ENCODE assay signal across 35 cellular contexts in the genomic region with DNA sequence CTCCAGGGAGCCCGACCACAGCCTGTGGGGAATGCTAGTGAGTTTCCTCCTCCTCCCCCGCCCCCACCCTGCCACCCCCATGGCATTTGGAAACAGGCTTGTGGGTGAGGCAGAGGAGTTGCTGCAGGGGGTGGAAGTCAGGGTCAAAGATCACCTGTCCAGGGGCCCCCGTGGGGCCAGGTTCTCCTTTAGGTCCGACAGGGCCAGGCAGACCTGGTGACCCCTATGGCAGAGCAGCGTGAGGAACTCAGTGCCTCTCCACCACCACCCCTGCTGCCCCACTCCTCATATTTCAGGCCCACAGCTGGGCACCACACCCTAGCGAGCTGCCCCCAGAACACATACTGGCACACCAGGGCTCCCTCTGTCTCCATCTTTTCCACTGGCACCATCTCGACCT. TPM values are rescaled to one million over a fixed set of nuclear protein-coding genes. Genes with fewer than 3 reads are reported as not detected.
"Had no signal": no experiment of that assay in that cellular context is flagged by ENCODE, and none has a peak within 500 bp of the region (broad histone marks: within the 10 kb centered on the region; RNA-seq: fewer than 3 reads in every experiment).

No MANE protein-coding gene starts in this region.

- H3K9me3 ChIP-seq: ascending aorta, breast epithelium had no signal

- H3K27me3 Mint-ChIP-seq: activated B cell treated with CpG ODN at 0.5 μM for 24 hours; activated CD8-positive, alpha-beta T cell treated with anti-CD3 and anti-CD28 coated beads for 36 hours; activated naive CD4-positive, alpha-beta T cell treated with anti-CD3 and anti-CD28 coated beads, Interleukin-2, amount 50 U/mL, for 24 hours; activated naive CD8-positive, alpha-beta T cell treated with anti-CD3 and anti-CD28 coated beads, Interleukin-2, amount 10 ng/mL, durations not matched to agents 7 days and 5 days; activated T-helper 17 cell treated with anti-CD3 and anti-CD28 coated beads, Interleukin-2, amount 50 U/mL, for 72 hours; brain; T-helper 17 cell had no signal

- H3K36me3 ChIP-seq: ascending aorta, breast epithelium had no signal

- DNase-seq: activated B cell treated with CpG ODN at 0.5 μM for 24 hours; activated CD4-positive, alpha-beta T cell treated with anti-CD3 and anti-CD28 coated beads for 48 hours; activated CD4-positive, alpha-beta T cell treated with anti-CD3 and anti-CD28 coated beads, Interleukin-2, amount 50 U/mL, for 1 hour; activated CD4-positive, alpha-beta T cell treated with anti-CD3 and anti-CD28 coated beads, Interleukin-2, amount 50 U/mL, for 48 hours; activated CD8-positive, alpha-beta memory T cell treated with anti-CD3 and anti-CD28 coated beads for 24 hours; activated CD8-positive, alpha-beta T cell treated with anti-CD3 and anti-CD28 coated beads for 36 hours; activated effector memory CD4-positive, alpha-beta T cell treated with Interleukin-2 at 50 U/mL for 16 hours; activated gamma-delta T cell treated with Interleukin-2 at 50 U/mL for 16 hours; activated naive CD4-positive, alpha-beta T cell treated with Interleukin-2 at 50 U/mL for 16 hours; activated naive CD8-positive, alpha-beta T cell treated with anti-CD3 and anti-CD28 coated beads, Interleukin-2, amount 10 ng/mL, durations not matched to agents 7 days and 5 days; activated T-cell treated with anti-CD3 and anti-CD28 coated beads, Interleukin-2, amount 50 U/mL, for 4 hours; central memory CD4-positive, alpha-beta T cell; dorsolateral prefrontal cortex; effector memory CD4-positive, alpha-beta T cell; endodermal cell; foreskin fibroblast; head of caudate nucleus; T-helper 1 cell; T-helper 17 cell; T1000; WERI-Rb-1 had no signal

- H3K4me3 ChIP-seq: ascending aorta, breast epithelium, cardiac muscle cell, coronary artery, dorsolateral prefrontal cortex had no signal

- H3K9me3 Mint-ChIP-seq: activated B cell treated with CpG ODN at 0.5 μM for 24 hours; activated CD8-positive, alpha-beta T cell treated with anti-CD3 and anti-CD28 coated beads for 36 hours; activated naive CD4-positive, alpha-beta T cell treated with anti-CD3 and anti-CD28 coated beads, Interleukin-2, amount 50 U/mL, for 24 hours; activated naive CD8-positive, alpha-beta T cell treated with anti-CD3 and anti-CD28 coated beads, Interleukin-2, amount 10 ng/mL, durations not matched to agents 7 days and 5 days; activated T-cell treated with anti-CD3 and anti-CD28 coated beads, Interleukin-2, amount 50 U/mL, for 4 hours; activated T-helper 17 cell treated with anti-CD3 and anti-CD28 coated beads, Interleukin-2, amount 50 U/mL, for 72 hours; brain; dendritic cell treated with granulocyte-macrophage colony-stimulating factor and Interleukin-4, amounts not matched to agents 40 ng/mL and 50 ng/mL, for 4 days; endodermal cell; T-helper 2 cell treated with Interferon-gamma antibody and Interleukin-4, amounts not matched to agents 5 μg/mL and 100 μg/mL, for 36 hours had no signal

- ATAC-seq: activated CD4-positive, CD25-positive, alpha-beta regulatory T cell treated with anti-CD3 and anti-CD28 coated beads, Interleukin-2, amount 50 U/mL, for 24 hours; activated CD8-positive, alpha-beta T cell treated with anti-CD3 and anti-CD28 coated beads for 36 hours; activated T-cell treated with anti-CD3 and anti-CD28 coated beads, Interleukin-2, amount 50 U/mL, for 4 hours; activated T-helper 17 cell treated with anti-CD3 and anti-CD28 coated beads, Interleukin-2, amount 50 U/mL, for 72 hours; esophagus mucosa; T-helper 17 cell had no signal

- H3K4me1 ChIP-seq: ascending aorta, breast epithelium had no signal

- H3K4me3 Mint-ChIP-seq: activated B cell treated with CpG ODN at 0.5 μM for 24 hours; activated CD8-positive, alpha-beta T cell treated with anti-CD3 and anti-CD28 coated beads for 36 hours; activated naive CD4-positive, alpha-beta T cell treated with anti-CD3 and anti-CD28 coated beads, Interleukin-2, amount 50 U/mL, for 24 hours; activated naive CD8-positive, alpha-beta T cell treated with anti-CD3 and anti-CD28 coated beads, Interleukin-2, amount 10 ng/mL, durations not matched to agents 7 days and 5 days; activated T-cell treated with anti-CD3 and anti-CD28 coated beads, Interleukin-2, amount 50 U/mL, for 4 hours; activated T-helper 17 cell treated with anti-CD3 and anti-CD28 coated beads, Interleukin-2, amount 50 U/mL, for 72 hours; brain; dendritic cell treated with granulocyte-macrophage colony-stimulating factor and Interleukin-4, amounts not matched to agents 40 ng/mL and 50 ng/mL, for 4 days; endodermal cell; T-helper 17 cell; T-helper 2 cell treated with Interferon-gamma antibody and Interleukin-4, amounts not matched to agents 5 μg/mL and 100 μg/mL, for 36 hours had no signal

- H3K27ac ChIP-seq: ascending aorta, breast epithelium, cardiac muscle cell, coronary artery, dorsolateral prefrontal cortex, WERI-Rb-1 had no signal

- H3K36me3 Mint-ChIP-seq: activated naive CD4-positive, alpha-beta T cell treated with anti-CD3 and anti-CD28 coated beads, Interleukin-2, amount 50 U/mL, for 24 hours; activated naive CD8-positive, alpha-beta T cell treated with anti-CD3 and anti-CD28 coated beads, Interleukin-2, amount 10 ng/mL, durations not matched to agents 7 days and 5 days had no signal

- H3K27ac Mint-ChIP-seq: activated B cell treated with CpG ODN at 0.5 μM for 24 hours; activated CD8-positive, alpha-beta T cell treated with anti-CD3 and anti-CD28 coated beads for 36 hours; activated naive CD4-positive, alpha-beta T cell treated with anti-CD3 and anti-CD28 coated beads, Interleukin-2, amount 50 U/mL, for 24 hours; activated naive CD8-positive, alpha-beta T cell treated with anti-CD3 and anti-CD28 coated beads, Interleukin-2, amount 10 ng/mL, durations not matched to agents 7 days and 5 days; activated T-helper 17 cell treated with anti-CD3 and anti-CD28 coated beads, Interleukin-2, amount 50 U/mL, for 72 hours; dendritic cell treated with granulocyte-macrophage colony-stimulating factor and Interleukin-4, amounts not matched to agents 40 ng/mL and 50 ng/mL, for 4 days; endodermal cell; T-helper 17 cell; T-helper 2 cell treated with Interferon-gamma antibody and Interleukin-4, amounts not matched to agents 5 μg/mL and 100 μg/mL, for 36 hours had no signal

- H3K4me1 Mint-ChIP-seq: activated B cell treated with CpG ODN at 0.5 μM for 24 hours; activated naive CD4-positive, alpha-beta T cell treated with anti-CD3 and anti-CD28 coated beads, Interleukin-2, amount 50 U/mL, for 24 hours; activated naive CD8-positive, alpha-beta T cell treated with anti-CD3 and anti-CD28 coated beads, Interleukin-2, amount 10 ng/mL, durations not matched to agents 7 days and 5 days; activated T-helper 17 cell treated with anti-CD3 and anti-CD28 coated beads, Interleukin-2, amount 50 U/mL, for 72 hours; brain; endodermal cell had no signal

RNA-seq across cellular contexts. Expression of a gene that starts 8.9 kb away (rescaled TPM):
- total RNA-seq: activated B cell treated with CpG ODN at 0.5 μM for 24 hours; activated CD8-positive, alpha-beta T cell treated with anti-CD3 and anti-CD28 coated beads for 36 hours; activated naive CD8-positive, alpha-beta T cell treated with anti-CD3 and anti-CD28 coated beads, Interleukin-2, amount 10 ng/mL, durations not matched to agents 7 days and 5 days; ascending aorta; endodermal cell; frontal cortex; T-helper 17 cell had no signal

RNA-seq across cellular contexts. Expression of a gene that starts 49.1 kb away (rescaled TPM):
- total RNA-seq: activated B cell treated with CpG ODN at 0.5 μM for 24 hours; activated naive CD8-positive, alpha-beta T cell treated with anti-CD3 and anti-CD28 coated beads, Interleukin-2, amount 10 ng/mL, durations not matched to agents 7 days and 5 days; activated T-cell treated with anti-CD3 and anti-CD28 coated beads, Interleukin-2, amount 50 U/mL, for 4 hours; ascending aorta; breast epithelium; cardiac muscle cell; cerebellum; dorsolateral prefrontal cortex; epithelial cell of proximal tubule; esophagus mucosa; frontal cortex had no signal
